In genomic region chr11:295351-296205, GRCh38 we compare ENCODE assay signal across 18 cellular contexts. TPM values are rescaled to one million over a fixed set of nuclear protein-coding genes. Genes with fewer than 3 reads are reported as not detected.
DNase-seq lines count a peak whose midpoint lies in the region; ATAC-seq, FAIRE-seq and TF ChIP-seq lines count a peak whose summit lies in the region.
"Had no signal": no experiment of that assay in that cellular context is flagged by ENCODE, and none has a peak within 500 bp of the region (broad histone marks: within the 10 kb centered on the region; RNA-seq: fewer than 3 reads in every experiment).

No MANE protein-coding gene starts in this region.

- H3K4me1 Mint-ChIP-seq in CD8-positive, alpha-beta T cell (ENCODE audit: low read depth): peaks cover 51% of the 10 kb centered on the region

- no peak overlapping the region for H3K4me3 Mint-ChIP-seq in CD8-positive, alpha-beta T cell
- H3K4me3 Mint-ChIP-seq: neural crest cell had no signal

- peaks cover 10% of the 10 kb centered on the region for H3K36me3 ChIP-seq in CD8-positive, alpha-beta T cell (ENCODE audit: insufficient read depth, low read length)
- H3K36me3 ChIP-seq in Panc1 (ENCODE audit: control insufficient read depth, insufficient read depth, low read length) (no peaks in the 10 kb centered on the region), kidney (ENCODE audit: control insufficient read depth in 1 of 2, insufficient read depth in 2 of 2, low read length in 2 of 2) (no peaks in the 10 kb centered on the region), BE2C (no peaks in the 10 kb centered on the region)
- H3K36me3 ChIP-seq: thyroid gland had no signal

- TSS peak; percentile 57 for BruUV-seq in Panc1 (replicated peaks; lab: Mats Ljungman, UMichigan)

- in situ Hi-C loops in Panc1 (cut with HindIII; ENCODE audit: low pct_unique_long_range_greater_than_20kb, low sequenced_read_pairs): no loop called here

- no peak overlapping the region for H3K27ac ChIP-seq in CD8-positive, alpha-beta T cell (ENCODE audit: low read depth, low read length)
- H3K27ac ChIP-seq in Panc1 (ENCODE audit: low read length) (no peak overlapping the region), kidney (ENCODE audit: low read depth in 2 of 2, low read length in 2 of 2) (no peak overlapping the region)
- H3K27ac ChIP-seq: BLaER1, thyroid gland had no signal

- no peaks in the 10 kb centered on the region for H3K9me3 ChIP-seq in CD8-positive, alpha-beta T cell (ENCODE audit: low read length)
- H3K9me3 ChIP-seq in Panc1 (ENCODE audit: control insufficient read depth, insufficient read depth, low read depth, low read length) (no peaks in the 10 kb centered on the region), kidney (ENCODE audit: control insufficient read depth in 1 of 2, low read length in 2 of 2) (no peaks in the 10 kb centered on the region), BE2C (no peaks in the 10 kb centered on the region)
- H3K9me3 ChIP-seq: BLaER1, thyroid gland had no signal

- H3K27me3 Mint-ChIP-seq in CD8-positive, alpha-beta T cell (ENCODE audit: low read depth): no peaks in the 10 kb centered on the region

- peak overlapping the region; percentile 57 for H3K27ac Mint-ChIP-seq in CD8-positive, alpha-beta T cell

- H3K9me3 Mint-ChIP-seq in CD8-positive, alpha-beta T cell: no peaks in the 10 kb centered on the region
- H3K9me3 Mint-ChIP-seq: neural crest cell had no signal

- DNase-seq in CD8-positive, alpha-beta T cell: peak in 2 of 7 experiments; percentile 11 to 24
- DNase-seq in Panc1 (ENCODE audit: low read depth, low spot score) (no peak), kidney (peak; percentile 61), BE2C (no peak)
- DNase-seq: activated CD4-positive, CD25-positive, alpha-beta regulatory T cell treated with anti-CD3 and anti-CD28 coated beads, Interleukin-2, amount 50 U/mL, for 72 hours; dermis blood vessel endothelial cell; mesenchymal stem cell; NCI-H187; NCI-H446 treated with DMSO at 0.1 percent for 48 hours; stimulated activated CD4-positive, alpha-beta T cell treated with anti-CD3 and anti-CD28 coated beads, Interleukin-4, amount 100 ng/mL, for 4 hours; thyroid gland had no signal

- FAIRE-seq in kidney (lab: Jason Lieb, UNC): no peak

- no peak overlapping the region for H3K4me3 ChIP-seq in CD8-positive, alpha-beta T cell (ENCODE audit: low read depth, low read length)
- no peak overlapping the region for H3K4me3 ChIP-seq in Panc1 (ENCODE audit: low read depth in 2 of 2, low read length in 2 of 2)
- no peak overlapping the region for H3K4me3 ChIP-seq in kidney (ENCODE audit: low read length in 2 of 2)
- no peak overlapping the region for H3K4me3 ChIP-seq in BE2C (ENCODE audit: low read depth, low read length)
- H3K4me3 ChIP-seq: BLaER1, thyroid gland had no signal

- TF ChIP-seq CTCF in CD8-positive, alpha-beta T cell (IDR thresholded peaks at IDR 0.05): no peak
- no peak for TF ChIP-seq CTCF in Panc1 (IDR thresholded peaks at IDR 0.05)
- no peak for TF ChIP-seq CTCF in kidney (IDR thresholded peaks at IDR 0.05; ENCODE audit: borderline replicate concordance, extremely low read depth, insufficient read depth)
- no peak for TF ChIP-seq CTCF in BE2C (IDR thresholded peaks at IDR 0.05; ENCODE audit: low read depth, low read length)

- H3K27me3 ChIP-seq in CD8-positive, alpha-beta T cell (ENCODE audit: insufficient read depth, low read length): no peaks in the 10 kb centered on the region
- no peaks in the 10 kb centered on the region for H3K27me3 ChIP-seq in Panc1 (ENCODE audit: control insufficient read depth, insufficient read depth, low read length)
- peaks cover 4% of the 10 kb centered on the region; the same call in 1 of the 2 replicates for H3K27me3 ChIP-seq in BE2C
- H3K27me3 ChIP-seq: BLaER1, thyroid gland had no signal

- POLR2A ChIA-PET in CD8-positive, alpha-beta T cell (lab: Charles Lee): interaction anchor here (1.0 to 3.0 kb wide), 3 partner anchors 9 to 45 kb away, joined by 3 to 9 read pairs (median 6); partner anchors contain the start of gene NLRP6
- POLR2A ChIA-PET in Panc1 (lab: Charles Lee): no interaction called here

- peaks cover 36% of the 10 kb centered on the region for H3K36me3 Mint-ChIP-seq in CD8-positive, alpha-beta T cell

- peak; percentile 8 for ATAC-seq in CD8-positive, alpha-beta T cell
- ATAC-seq in Panc1 (no peak), GM21619 (IDR thresholded peaks at IDR 0.05; ENCODE audit: unreplicated experiment) (no peak)

- no peak overlapping the region for H3K9ac ChIP-seq in kidney (ENCODE audit: low read length in 2 of 2)
- H3K9ac ChIP-seq: BLaER1 had no signal

- CTCF ChIA-PET in CD8-positive, alpha-beta T cell (lab: Charles Lee): interaction anchor here (0.8 to 2.9 kb wide), 5 partner anchors 9 to 17 kb away, joined by 3 to 22 read pairs (median 4); no protein-coding TSS in a partner anchor
- CTCF ChIA-PET in Panc1 (lab: Charles Lee): no interaction called here

- H3K4me1 ChIP-seq in CD8-positive, alpha-beta T cell (ENCODE audit: insufficient read depth, low read length): peaks cover 45% of the 10 kb centered on the region
- H3K4me1 ChIP-seq in Panc1 (ENCODE audit: control insufficient read depth, insufficient read depth, low read length) (peaks cover 40% of the 10 kb centered on the region), kidney (ENCODE audit: control insufficient read depth in 1 of 2, insufficient read depth in 1 of 2, low read depth in 1 of 2, low read length in 2 of 2) (no peaks in the 10 kb centered on the region), BE2C (no peaks in the 10 kb centered on the region)

- intact Hi-C loops in CD8-positive, alpha-beta T cell (cut with DNase I, micrococcal nuclease): no loop called here
- intact Hi-C loops in Panc1 (cut with micrococcal nuclease; ENCODE audit: unreplicated experiment): no loop called here
- intact Hi-C loops in kidney (cut with DNase I): no loop called here

RNA-seq across cellular contexts. Expression of gene IFITM5, which starts 3.7 kb away (rescaled TPM):
- not detected for total RNA-seq in CD8-positive, alpha-beta T cell
- total RNA-seq in Panc1 (2021; ENCODE audit: unreplicated experiment) (not detected), kidney (not detected)
- 0.30 TPM for polyA plus RNA-seq in Panc1 (2012; ENCODE audit: insufficient read length)
- not detected for polyA plus RNA-seq in kidney (ENCODE audit: insufficient read depth, low read depth, low replicate concordance)
- polyA plus RNA-seq in BE2C (2012; ENCODE audit: insufficient read depth, insufficient read length, low read depth): not detected
- total RNA-seq: dermis blood vessel endothelial cell; MCF 10A; neural crest cell; skeletal muscle tissue; T-helper 2 cell treated with Interferon-gamma antibody and Interleukin-4, amounts not matched to agents 100 ng/mL and 5 ng/mL, for 36 hours; thyroid gland had no signal
- polyA plus RNA-seq: esophagus had no signal

RNA-seq across cellular contexts. Expression of gene PGGHG, which starts 6.7 kb away (rescaled TPM):
- total RNA-seq in CD8-positive, alpha-beta T cell: 100 to 1,000 TPM; 902 to 919 TPM
- total RNA-seq in Panc1 (2021; ENCODE audit: unreplicated experiment) (115 TPM), kidney (64.1 TPM)
- 129 TPM for polyA plus RNA-seq in Panc1 (2012; ENCODE audit: insufficient read length)
- 16.1 TPM for polyA plus RNA-seq in kidney (ENCODE audit: insufficient read depth, low read depth, low replicate concordance)
- polyA plus RNA-seq in BE2C (2012; ENCODE audit: insufficient read depth, insufficient read length, low read depth): 0.51 TPM

RNA-seq across cellular contexts. Expression of gene IFITM2, which starts 12.0 kb away (rescaled TPM):
- total RNA-seq in CD8-positive, alpha-beta T cell: 100 to 1,000 TPM; 283 to 295 TPM
- total RNA-seq in Panc1 (2021; ENCODE audit: unreplicated experiment) (183 TPM), kidney (1,111 TPM)
- polyA plus RNA-seq in Panc1 (2012; ENCODE audit: insufficient read length): 402 TPM
- 814 TPM for polyA plus RNA-seq in kidney (ENCODE audit: insufficient read depth, low read depth, low replicate concordance)
- 5.4 TPM for polyA plus RNA-seq in BE2C (2012; ENCODE audit: insufficient read depth, insufficient read length, low read depth)

RNA-seq across cellular contexts. Expression of gene NLRP6, which starts 17.4 kb away (rescaled TPM):
- total RNA-seq in CD8-positive, alpha-beta T cell: 10 to 100 TPM; 24.8 to 26.2 TPM
- total RNA-seq in Panc1 (2021; ENCODE audit: unreplicated experiment) (0.59 TPM), kidney (1.6 TPM)
- 0.31 TPM for polyA plus RNA-seq in Panc1 (2012; ENCODE audit: insufficient read length)
- polyA plus RNA-seq in kidney (ENCODE audit: insufficient read depth, low read depth, low replicate concordance): 0.32 TPM
- polyA plus RNA-seq in BE2C (2012; ENCODE audit: insufficient read depth, insufficient read length, low read depth): not detected
- total RNA-seq: dermis blood vessel endothelial cell, MCF 10A, neural crest cell, skeletal muscle tissue had no signal

RNA-seq across cellular contexts. Expression of gene IFITM1, which starts 18.3 kb away (rescaled TPM):
- total RNA-seq in CD8-positive, alpha-beta T cell: 100 to 1,000 TPM; 223 to 251 TPM
- total RNA-seq in Panc1 (2021; ENCODE audit: unreplicated experiment): 66.3 TPM
- 206 TPM for polyA plus RNA-seq in Panc1 (2012; ENCODE audit: insufficient read length)
- 440 TPM for total RNA-seq in kidney
- 248 TPM for polyA plus RNA-seq in kidney (ENCODE audit: insufficient read depth, low read depth, low replicate concordance)
- not detected for polyA plus RNA-seq in BE2C (2012; ENCODE audit: insufficient read depth, insufficient read length, low read depth)
